In genomic region chrX:275967-276587, GRCh38 we compare ENCODE assay signal across 8 cellular contexts. TPM values are rescaled to one million over a fixed set of nuclear protein-coding genes. Genes with fewer than 3 reads are reported as not detected.
A peak's percentile ranks its signal among the peaks of the same experiment; 100 is the strongest.
DNase-seq lines count a peak whose midpoint lies in the region; ATAC-seq and TF ChIP-seq lines count a peak whose summit lies in the region.

No MANE protein-coding gene starts in this region.

- no peak overlapping the region for H3K27ac ChIP-seq in AG04450 (ENCODE audit: low read depth, low read length)

- CTCF ChIA-PET in AG04450 (lab: Charles Lee), result no interaction called here

- peaks cover 31% of the 10 kb centered on the region for H3K4me1 Mint-ChIP-seq in nephron progenitor cell

- ATAC-seq in GM19372 (IDR thresholded peaks at IDR 0.05; ENCODE audit: low read depth, unreplicated experiment), result peak; percentile 80

- POLR2A ChIA-PET in AG04450 (lab: Yijun Ruan, JAX), result no interaction called here

- H3K9me3 Mint-ChIP-seq in nephron progenitor cell, result no peaks in the 10 kb centered on the region

- no peak overlapping the region for H3K27ac Mint-ChIP-seq in nephron progenitor cell

- H3K4me3 Mint-ChIP-seq in nephron progenitor cell, result peak overlapping the region; percentile 76

- DNase-seq in AG04450 (ENCODE audit: low read depth, low spot score) (no peak), HK-2 (ENCODE audit: unreplicated experiment) (peak; percentile 68), fibroblast of peridontal ligament (ENCODE audit: extremely low read depth) (peak; percentile 27), nephron progenitor cell (peak; percentile 69), DMS114 treated with DMSO at 0.1 percent for 48 hours (lab: John Stamatoyannopoulos, UW; ENCODE audit: unreplicated experiment) (no peak), NCI-H524 treated with DMSO at 0.1 percent for 48 hours (lab: John Stamatoyannopoulos, UW) (no peak)
- peak; percentile 38 for DNase-seq in activated CD8-positive, alpha-beta memory T cell treated with anti-CD3 and anti-CD28 coated beads, Interleukin-2, amount 50 U/mL, for 4 hours

- H3K9me3 ChIP-seq in AG04450 (ENCODE audit: control insufficient read depth, insufficient read depth, low read length), result peaks cover 4% of the 10 kb centered on the region; the same call in 1 of the 2 replicates

- H3K27me3 ChIP-seq in AG04450 (ENCODE audit: control insufficient read depth, insufficient read depth, low read length), result no peaks in the 10 kb centered on the region

- peak overlapping the region; percentile 68 for H3K4me3 ChIP-seq in AG04450 (ENCODE audit: low read depth, low read length)

- TF ChIP-seq CTCF in AG04450 (IDR thresholded peaks at IDR 0.05; ENCODE audit: low read depth, low read length) (no peak), nephron progenitor cell (IDR thresholded peaks at IDR 0.05) (no peak)

- peaks cover 19% of the 10 kb centered on the region for H3K27me3 Mint-ChIP-seq in nephron progenitor cell (ENCODE audit: low read depth, poor library complexity)

- H3K36me3 Mint-ChIP-seq in nephron progenitor cell (ENCODE audit: low read depth), result peaks cover 7% of the 10 kb centered on the region

RNA-seq across cellular contexts. Expression of gene PLCXD1, which starts 5.1 kb away (rescaled TPM):
- 9.0 and 11.8 TPM in 2 replicates for polyA plus RNA-seq in AG04450 (2011; rRNA removed)
- 18.1 and 21.1 TPM in 2 replicates for polyA minus RNA-seq in AG04450 (2011; rRNA and poly(A)+ RNA removed)

RNA-seq across cellular contexts. Expression of gene GTPBP6, which starts 42.5 kb away (rescaled TPM):
- 15.5 and 20.4 TPM in 2 replicates for polyA plus RNA-seq in AG04450 (2011; rRNA removed)
- 6.5 and 9.2 TPM in 2 replicates for polyA minus RNA-seq in AG04450 (2011; rRNA and poly(A)+ RNA removed)

Comparison
In these comparisons a context has a peak if more than half of its experiments do, and no peak if none do; other contexts are left out.
1. DNase-seq: peak in HK-2 (single experiment), activated CD8-positive, alpha-beta memory T cell treated with anti-CD3 and anti-CD28 coated beads, Interleukin-2, amount 50 U/mL, for 4 hours (single experiment), fibroblast of peridontal ligament (single experiment) and nephron progenitor cell (single experiment); none in AG04450 (single experiment), DMS114 treated with DMSO at 0.1 percent for 48 hours (single experiment) and NCI-H524 treated with DMSO at 0.1 percent for 48 hours (single experiment).